ENCODE assay signal across 22 cellular contexts in the genomic region with DNA sequence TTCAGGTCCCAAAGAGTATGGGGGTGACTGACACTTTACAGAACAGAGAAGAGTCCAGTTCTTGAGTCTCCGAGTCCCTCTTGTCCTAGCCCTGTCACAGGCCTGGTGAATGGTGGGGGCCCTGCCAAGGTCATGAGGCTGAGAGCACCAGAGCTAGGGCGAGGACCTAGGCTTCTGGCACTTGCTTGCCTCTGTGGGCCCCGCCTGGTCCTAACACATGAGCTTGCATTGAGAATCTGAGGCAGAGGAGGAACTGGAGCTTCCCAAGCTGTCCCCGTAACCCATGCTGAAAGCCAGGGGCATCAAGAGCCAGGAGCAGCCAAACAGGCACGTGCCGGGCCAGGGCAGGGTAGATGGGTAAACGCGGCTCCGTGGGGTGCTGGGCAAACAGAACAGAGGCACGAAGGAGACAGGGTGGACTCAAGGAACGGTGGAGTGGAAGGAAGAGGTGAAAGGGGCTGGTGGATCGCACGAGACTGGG. TPM values are rescaled to one million over a fixed set of nuclear protein-coding genes. Genes with fewer than 3 reads are reported as not detected.
DNase-seq lines count a peak whose midpoint lies in the region; ATAC-seq lines count a peak whose summit lies in the region.
"Had no signal": no experiment of that assay in that cellular context is flagged by ENCODE, and none has a peak within 500 bp of the region (broad histone marks: within the 10 kb centered on the region; RNA-seq: fewer than 3 reads in every experiment).

No MANE protein-coding gene starts in this region.

- no peak overlapping the region for H3K27ac ChIP-seq in CD4-positive, alpha-beta memory T cell (ENCODE audit: low read depth, low read length)
- H3K27ac ChIP-seq in naive thymus-derived CD4-positive, alpha-beta T cell (ENCODE audit: low read depth, low read length): peak overlapping the region; percentile 0
- H3K27ac ChIP-seq: 22Rv1, HL-60, SJCRH30 had no signal

- POLR2A ChIA-PET in CD4-positive, alpha-beta memory T cell (lab: Charles Lee; ENCODE audit: partially characterized antibody): interaction anchor here (1.0 kb wide), 1 partner anchor 41 kb away, joined by 3 read pairs; a partner anchor contains a TSS
- POLR2A ChIA-PET in activated naive CD8-positive, alpha-beta T cell treated with anti-CD3 and anti-CD28 coated beads, Interleukin-2, amount 10 ng/mL, durations not matched to agents 7 days and 5 days (lab: Charles Lee): no interaction called here
- POLR2A ChIA-PET in naive thymus-derived CD4-positive, alpha-beta T cell (lab: Charles Lee): no interaction called here

- H3K4me1 Mint-ChIP-seq in T-helper 1 cell treated with Interleukin-12 subunit alpha and Interleukin-12 subunit beta and Interleukin-4 antibody, amounts not matched to agents 30 μg/mL and 1 μg/mL, for 36 hours (ENCODE audit: low read depth): peaks cover 12% of the 10 kb centered on the region
- peaks cover 12 to 27% (median 14%) of the 10 kb centered on the region in 4 donors for H3K4me1 Mint-ChIP-seq in CD4-positive, alpha-beta memory T cell
- H3K4me1 Mint-ChIP-seq in activated naive CD8-positive, alpha-beta T cell treated with anti-CD3 and anti-CD28 coated beads, Interleukin-2, amount 10 ng/mL, durations not matched to agents 7 days and 5 days: peaks cover 14% of the 10 kb centered on the region
- peaks cover 10 to 29% (median 15%) of the 10 kb centered on the region in 7 donors for H3K4me1 Mint-ChIP-seq in naive thymus-derived CD4-positive, alpha-beta T cell

- H3K27me3 Mint-ChIP-seq in T-helper 1 cell treated with Interleukin-12 subunit alpha and Interleukin-12 subunit beta and Interleukin-4 antibody, amounts not matched to agents 30 μg/mL and 1 μg/mL, for 36 hours (ENCODE audit: low read depth): no peaks in the 10 kb centered on the region
- no peaks in the 10 kb centered on the region for H3K27me3 Mint-ChIP-seq in CD4-positive, alpha-beta memory T cell
- no peaks in the 10 kb centered on the region for H3K27me3 Mint-ChIP-seq in activated naive CD8-positive, alpha-beta T cell treated with anti-CD3 and anti-CD28 coated beads, Interleukin-2, amount 10 ng/mL, durations not matched to agents 7 days and 5 days
- no peaks in the 10 kb centered on the region for H3K27me3 Mint-ChIP-seq in naive thymus-derived CD4-positive, alpha-beta T cell
- H3K27me3 Mint-ChIP-seq: progenitor cell of endocrine pancreas had no signal

- H3K36me3 ChIP-seq in CD4-positive, alpha-beta memory T cell (ENCODE audit: insufficient read depth, low read length): peaks cover 93% of the 10 kb centered on the region
- H3K36me3 ChIP-seq in naive thymus-derived CD4-positive, alpha-beta T cell (ENCODE audit: control insufficient read depth in 2 of 3, insufficient read depth in 3 of 3, low read length in 3 of 3): peaks cover 53 to 100% (median 54%) of the 10 kb centered on the region in 3 experiments
- H3K36me3 ChIP-seq: SJCRH30 had no signal

- no peaks in the 10 kb centered on the region for H3K27me3 ChIP-seq in CD4-positive, alpha-beta memory T cell (ENCODE audit: insufficient read depth, low read length)
- no peaks in the 10 kb centered on the region for H3K27me3 ChIP-seq in naive thymus-derived CD4-positive, alpha-beta T cell (ENCODE audit: control insufficient read depth in 2 of 2, insufficient read depth in 2 of 2, low read length in 2 of 2)
- H3K27me3 ChIP-seq: BLaER1 treated with 17β-estradiol and CSF1 and Interleukin-3, amounts not matched to agents 10 nM and 100 nM; gastrocnemius medialis had no signal

- H3K4me3 Mint-ChIP-seq in T-helper 1 cell treated with Interleukin-12 subunit alpha and Interleukin-12 subunit beta and Interleukin-4 antibody, amounts not matched to agents 30 μg/mL and 1 μg/mL, for 36 hours: no peak overlapping the region
- H3K4me3 Mint-ChIP-seq in CD4-positive, alpha-beta memory T cell: no peak overlapping the region
- no peak overlapping the region for H3K4me3 Mint-ChIP-seq in activated naive CD8-positive, alpha-beta T cell treated with anti-CD3 and anti-CD28 coated beads, Interleukin-2, amount 10 ng/mL, durations not matched to agents 7 days and 5 days
- H3K4me3 Mint-ChIP-seq in naive thymus-derived CD4-positive, alpha-beta T cell: no peak overlapping the region

- no peaks in the 10 kb centered on the region for H3K9me3 ChIP-seq in CD4-positive, alpha-beta memory T cell (ENCODE audit: control insufficient read depth in 1 of 2, low read length in 2 of 2)
- H3K9me3 ChIP-seq in naive thymus-derived CD4-positive, alpha-beta T cell (ENCODE audit: control insufficient read depth in 2 of 3, low read length in 3 of 3): no peaks in the 10 kb centered on the region
- H3K9me3 ChIP-seq: BLaER1 treated with 17β-estradiol and CSF1 and Interleukin-3, amounts not matched to agents 10 nM and 100 nM; gastrocnemius medialis; SJCRH30 had no signal

- DNase-seq in T-helper 1 cell (no peak), inferior parietal cortex (ENCODE audit: extremely low spot score) (no peak), D341Med (ENCODE audit: low spot score) (no peak)
- no peak for DNase-seq in CD4-positive, alpha-beta memory T cell
- no peak for DNase-seq in activated naive CD8-positive, alpha-beta T cell treated with anti-CD3 and anti-CD28 coated beads, Interleukin-2, amount 10 ng/mL, durations not matched to agents 7 days and 5 days
- no peak for DNase-seq in naive thymus-derived CD4-positive, alpha-beta T cell
- DNase-seq: amygdala, cerebellar nuclear complex, gastrocnemius medialis, MV-4-11, NCI-H2029 treated with DMSO at 0.1 percent for 48 hours, NCI-H510A treated with DMSO at 0.1 percent for 48 hours, SJCRH30, T-helper 9 cell, trophoblast cell had no signal

- intact Hi-C loops in CD4-positive, alpha-beta memory T cell (cut with micrococcal nuclease): loop anchor here (5.0 kb wide), 1 partner anchor 34 kb away; no protein-coding TSS in a partner anchor
- intact Hi-C loops in naive thymus-derived CD4-positive, alpha-beta T cell (cut with micrococcal nuclease): no loop called here

- H3K4me3 ChIP-seq in CD4-positive, alpha-beta memory T cell (ENCODE audit: low read length in 2 of 2): no peak overlapping the region
- H3K4me3 ChIP-seq in naive thymus-derived CD4-positive, alpha-beta T cell (ENCODE audit: low read length): no peak overlapping the region
- H3K4me3 ChIP-seq: BLaER1 treated with 17β-estradiol and CSF1 and Interleukin-3, amounts not matched to agents 10 nM and 100 nM; gastrocnemius medialis; SJCRH30; smooth muscle cell had no signal

- no peak for ATAC-seq in activated naive CD8-positive, alpha-beta T cell treated with anti-CD3 and anti-CD28 coated beads, Interleukin-2, amount 10 ng/mL, durations not matched to agents 7 days and 5 days (ENCODE audit: low read depth)
- ATAC-seq in naive thymus-derived CD4-positive, alpha-beta T cell: no peak
- no peak for ATAC-seq in HG02759 (IDR thresholded peaks at IDR 0.05; ENCODE audit: unreplicated experiment)
- ATAC-seq: gastrocnemius medialis had no signal

- H3K27ac Mint-ChIP-seq in T-helper 1 cell treated with Interleukin-12 subunit alpha and Interleukin-12 subunit beta and Interleukin-4 antibody, amounts not matched to agents 30 μg/mL and 1 μg/mL, for 36 hours: peak overlapping the region; percentile 49
- peak overlapping the region in 4 of 7 donors; percentile 8 to 84 (median 70) for H3K27ac Mint-ChIP-seq in CD4-positive, alpha-beta memory T cell
- peak overlapping the region; percentile 10 for H3K27ac Mint-ChIP-seq in activated naive CD8-positive, alpha-beta T cell treated with anti-CD3 and anti-CD28 coated beads, Interleukin-2, amount 10 ng/mL, durations not matched to agents 7 days and 5 days
- peak overlapping the region in 5 of 9 donors; percentile 37 to 69 (median 47) for H3K27ac Mint-ChIP-seq in naive thymus-derived CD4-positive, alpha-beta T cell
- H3K27ac Mint-ChIP-seq: progenitor cell of endocrine pancreas had no signal

- H3K4me1 ChIP-seq in CD4-positive, alpha-beta memory T cell (ENCODE audit: insufficient read depth, low read length): peaks cover 12% of the 10 kb centered on the region
- H3K4me1 ChIP-seq in naive thymus-derived CD4-positive, alpha-beta T cell (ENCODE audit: control insufficient read depth in 2 of 2, insufficient read depth in 2 of 2, low read length in 2 of 2): peaks cover 0 to 3% of the 10 kb centered on the region in 2 donors
- H3K4me1 ChIP-seq: SJCRH30 had no signal

- no peaks in the 10 kb centered on the region for H3K9me3 Mint-ChIP-seq in T-helper 1 cell treated with Interleukin-12 subunit alpha and Interleukin-12 subunit beta and Interleukin-4 antibody, amounts not matched to agents 30 μg/mL and 1 μg/mL, for 36 hours
- peaks cover 0 to 2% (median 0%) of the 10 kb centered on the region in 8 donors for H3K9me3 Mint-ChIP-seq in CD4-positive, alpha-beta memory T cell
- H3K9me3 Mint-ChIP-seq in activated naive CD8-positive, alpha-beta T cell treated with anti-CD3 and anti-CD28 coated beads, Interleukin-2, amount 10 ng/mL, durations not matched to agents 7 days and 5 days: no peaks in the 10 kb centered on the region
- H3K9me3 Mint-ChIP-seq in naive thymus-derived CD4-positive, alpha-beta T cell: no peaks in the 10 kb centered on the region

- CTCF ChIA-PET in CD4-positive, alpha-beta memory T cell (lab: Charles Lee; ENCODE audit: partially characterized antibody): no interaction called here
- CTCF ChIA-PET in naive thymus-derived CD4-positive, alpha-beta T cell (lab: Charles Lee): no interaction called here

- H3K36me3 Mint-ChIP-seq in T-helper 1 cell treated with Interleukin-12 subunit alpha and Interleukin-12 subunit beta and Interleukin-4 antibody, amounts not matched to agents 30 μg/mL and 1 μg/mL, for 36 hours (ENCODE audit: low read depth): peaks cover 38% of the 10 kb centered on the region
- H3K36me3 Mint-ChIP-seq in CD4-positive, alpha-beta memory T cell: peaks cover 46 to 82% of the 10 kb centered on the region in 2 donors
- H3K36me3 Mint-ChIP-seq in activated naive CD8-positive, alpha-beta T cell treated with anti-CD3 and anti-CD28 coated beads, Interleukin-2, amount 10 ng/mL, durations not matched to agents 7 days and 5 days: peaks cover 32% of the 10 kb centered on the region
- H3K36me3 Mint-ChIP-seq in naive thymus-derived CD4-positive, alpha-beta T cell: peaks cover 0 to 52% (median 17%) of the 10 kb centered on the region in 5 donors

RNA-seq across cellular contexts. Expression of a gene that starts 41.3 kb away (rescaled TPM):
- 100 to 1,000 TPM; 265 to 276 TPM for total RNA-seq in CD4-positive, alpha-beta memory T cell
- polyA plus RNA-seq in CD4-positive, alpha-beta memory T cell: 10 to 100 TPM in 1 of 2 donors, 1 to 10 TPM in 1; 9.1 to 42.6 TPM
- 100 to 1,000 TPM; 142 to 161 TPM for total RNA-seq in activated naive CD8-positive, alpha-beta T cell treated with anti-CD3 and anti-CD28 coated beads, Interleukin-2, amount 10 ng/mL, durations not matched to agents 7 days and 5 days
- 100 to 1,000 TPM in 4 of 5 experiments, 10 to 100 TPM in 1; 99.0 to 271 (median 153) TPM for total RNA-seq in naive thymus-derived CD4-positive, alpha-beta T cell
- polyA plus RNA-seq in naive thymus-derived CD4-positive, alpha-beta T cell: 10 to 100 TPM; 29.8 to 55.7 TPM

Comparison
In these comparisons a context has a peak if more than half of its experiments do, and no peak if none do; other contexts are left out.
1. H3K27ac Mint-ChIP-seq: peak in every context shown above with its lines; median percentile 70 in CD4-positive, alpha-beta memory T cell; 49 in T-helper 1 cell treated with Interleukin-12 subunit alpha and Interleukin-12 subunit beta and Interleukin-4 antibody, amounts not matched to agents 30 μg/mL and 1 μg/mL, for 36 hours; 47 in naive thymus-derived CD4-positive, alpha-beta T cell; 10 in activated naive CD8-positive, alpha-beta T cell treated with anti-CD3 and anti-CD28 coated beads, Interleukin-2, amount 10 ng/mL, durations not matched to agents 7 days and 5 days.